2 cellular contexts compared by ENCODE assay signal in the genomic region with DNA sequence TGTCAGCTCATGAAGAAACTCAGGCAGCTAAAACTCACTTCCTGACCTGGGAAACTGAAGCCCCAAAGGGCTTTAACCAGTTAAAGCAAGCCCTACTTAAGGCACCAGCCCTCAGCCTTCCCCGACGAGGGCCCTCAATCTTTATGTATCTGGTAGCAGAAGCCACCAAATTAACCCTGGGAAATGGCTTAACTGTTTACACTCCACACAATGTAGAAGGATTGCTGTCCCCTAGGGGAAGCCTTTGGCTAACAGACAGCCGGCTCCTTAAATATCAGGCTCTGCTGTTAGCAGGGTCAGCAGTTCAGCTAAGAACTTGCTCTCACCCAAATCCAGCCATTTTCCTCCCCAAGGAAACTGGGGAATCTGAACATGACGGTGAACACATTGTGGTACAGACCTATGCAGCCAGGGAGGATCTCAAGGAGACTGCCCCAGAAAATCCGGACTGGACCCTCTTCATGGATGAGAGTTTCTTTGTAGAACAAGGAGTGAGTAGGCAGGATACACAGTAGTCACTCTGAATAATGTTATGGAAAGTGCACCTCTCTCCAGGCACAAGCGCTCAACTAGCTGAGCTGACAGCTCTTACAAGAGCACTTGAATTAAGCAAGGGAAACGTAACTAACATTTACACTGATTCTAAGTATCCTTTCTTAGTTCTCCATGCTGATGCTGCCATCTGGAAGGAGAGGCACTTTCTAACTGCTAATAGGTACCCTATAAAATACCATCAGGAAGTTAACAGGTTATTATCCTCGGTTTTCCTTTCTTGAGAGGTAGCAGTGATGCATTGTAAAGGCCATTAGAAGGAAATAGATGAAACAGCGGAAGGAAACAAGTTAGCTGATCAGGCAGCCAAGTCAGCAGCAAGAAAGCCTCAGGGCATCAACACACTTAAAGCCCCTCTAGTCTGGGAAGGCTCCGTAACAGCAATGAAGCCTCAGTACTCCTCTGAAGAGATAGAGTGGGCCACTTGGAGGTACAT.
TF ChIP-seq lines count a peak whose summit lies in the region.

No MANE protein-coding gene starts in this region.

TF ChIP-seq in GM23338, 12 proteins besides CTCF, POLR2A, EP300 and RAD21 (continues in another document):
- TF ChIP-seq JUNB (IDR thresholded peaks at IDR 0.05; ENCODE audit: unreplicated experiment) (no peak), EZH2phosphoT487 (IDR thresholded peaks at IDR 0.05; ENCODE audit: unreplicated experiment) (no peak), ZNF331 (CRISPR knock-in tag; IDR thresholded peaks at IDR 0.05; ENCODE audit: low read depth) (no peak), CREB1 (CRISPR knock-in tag; IDR thresholded peaks at IDR 0.05; ENCODE audit: low read depth) (no peak), ZNF114 (CRISPR knock-in tag; IDR thresholded peaks at IDR 0.05) (no peak), POLR2AphosphoS5 (IDR thresholded peaks at IDR 0.05; ENCODE audit: low read depth) (no peak), NANOG (IDR thresholded peaks at IDR 0.05; ENCODE audit: borderline replicate concordance) (no peak), STAT1 (IDR thresholded peaks at IDR 0.05; ENCODE audit: unreplicated experiment) (no peak), EZH2 (IDR thresholded peaks at IDR 0.05; ENCODE audit: low read depth, unreplicated experiment) (no peak)
- TF ChIP-seq, protein P1, sequence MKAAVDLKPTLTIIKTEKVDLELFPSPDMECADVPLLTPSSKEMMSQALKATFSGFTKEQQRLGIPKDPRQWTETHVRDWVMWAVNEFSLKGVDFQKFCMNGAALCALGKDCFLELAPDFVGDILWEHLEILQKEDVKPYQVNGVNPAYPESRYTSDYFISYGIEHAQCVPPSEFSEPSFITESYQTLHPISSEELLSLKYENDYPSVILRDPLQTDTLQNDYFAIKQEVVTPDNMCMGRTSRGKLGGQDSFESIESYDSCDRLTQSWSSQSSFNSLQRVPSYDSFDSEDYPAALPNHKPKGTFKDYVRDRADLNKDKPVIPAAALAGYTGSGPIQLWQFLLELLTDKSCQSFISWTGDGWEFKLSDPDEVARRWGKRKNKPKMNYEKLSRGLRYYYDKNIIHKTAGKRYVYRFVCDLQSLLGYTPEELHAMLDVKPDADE (IDR thresholded peaks at IDR 0.05) = no peak
- TF ChIP-seq, protein P2, sequence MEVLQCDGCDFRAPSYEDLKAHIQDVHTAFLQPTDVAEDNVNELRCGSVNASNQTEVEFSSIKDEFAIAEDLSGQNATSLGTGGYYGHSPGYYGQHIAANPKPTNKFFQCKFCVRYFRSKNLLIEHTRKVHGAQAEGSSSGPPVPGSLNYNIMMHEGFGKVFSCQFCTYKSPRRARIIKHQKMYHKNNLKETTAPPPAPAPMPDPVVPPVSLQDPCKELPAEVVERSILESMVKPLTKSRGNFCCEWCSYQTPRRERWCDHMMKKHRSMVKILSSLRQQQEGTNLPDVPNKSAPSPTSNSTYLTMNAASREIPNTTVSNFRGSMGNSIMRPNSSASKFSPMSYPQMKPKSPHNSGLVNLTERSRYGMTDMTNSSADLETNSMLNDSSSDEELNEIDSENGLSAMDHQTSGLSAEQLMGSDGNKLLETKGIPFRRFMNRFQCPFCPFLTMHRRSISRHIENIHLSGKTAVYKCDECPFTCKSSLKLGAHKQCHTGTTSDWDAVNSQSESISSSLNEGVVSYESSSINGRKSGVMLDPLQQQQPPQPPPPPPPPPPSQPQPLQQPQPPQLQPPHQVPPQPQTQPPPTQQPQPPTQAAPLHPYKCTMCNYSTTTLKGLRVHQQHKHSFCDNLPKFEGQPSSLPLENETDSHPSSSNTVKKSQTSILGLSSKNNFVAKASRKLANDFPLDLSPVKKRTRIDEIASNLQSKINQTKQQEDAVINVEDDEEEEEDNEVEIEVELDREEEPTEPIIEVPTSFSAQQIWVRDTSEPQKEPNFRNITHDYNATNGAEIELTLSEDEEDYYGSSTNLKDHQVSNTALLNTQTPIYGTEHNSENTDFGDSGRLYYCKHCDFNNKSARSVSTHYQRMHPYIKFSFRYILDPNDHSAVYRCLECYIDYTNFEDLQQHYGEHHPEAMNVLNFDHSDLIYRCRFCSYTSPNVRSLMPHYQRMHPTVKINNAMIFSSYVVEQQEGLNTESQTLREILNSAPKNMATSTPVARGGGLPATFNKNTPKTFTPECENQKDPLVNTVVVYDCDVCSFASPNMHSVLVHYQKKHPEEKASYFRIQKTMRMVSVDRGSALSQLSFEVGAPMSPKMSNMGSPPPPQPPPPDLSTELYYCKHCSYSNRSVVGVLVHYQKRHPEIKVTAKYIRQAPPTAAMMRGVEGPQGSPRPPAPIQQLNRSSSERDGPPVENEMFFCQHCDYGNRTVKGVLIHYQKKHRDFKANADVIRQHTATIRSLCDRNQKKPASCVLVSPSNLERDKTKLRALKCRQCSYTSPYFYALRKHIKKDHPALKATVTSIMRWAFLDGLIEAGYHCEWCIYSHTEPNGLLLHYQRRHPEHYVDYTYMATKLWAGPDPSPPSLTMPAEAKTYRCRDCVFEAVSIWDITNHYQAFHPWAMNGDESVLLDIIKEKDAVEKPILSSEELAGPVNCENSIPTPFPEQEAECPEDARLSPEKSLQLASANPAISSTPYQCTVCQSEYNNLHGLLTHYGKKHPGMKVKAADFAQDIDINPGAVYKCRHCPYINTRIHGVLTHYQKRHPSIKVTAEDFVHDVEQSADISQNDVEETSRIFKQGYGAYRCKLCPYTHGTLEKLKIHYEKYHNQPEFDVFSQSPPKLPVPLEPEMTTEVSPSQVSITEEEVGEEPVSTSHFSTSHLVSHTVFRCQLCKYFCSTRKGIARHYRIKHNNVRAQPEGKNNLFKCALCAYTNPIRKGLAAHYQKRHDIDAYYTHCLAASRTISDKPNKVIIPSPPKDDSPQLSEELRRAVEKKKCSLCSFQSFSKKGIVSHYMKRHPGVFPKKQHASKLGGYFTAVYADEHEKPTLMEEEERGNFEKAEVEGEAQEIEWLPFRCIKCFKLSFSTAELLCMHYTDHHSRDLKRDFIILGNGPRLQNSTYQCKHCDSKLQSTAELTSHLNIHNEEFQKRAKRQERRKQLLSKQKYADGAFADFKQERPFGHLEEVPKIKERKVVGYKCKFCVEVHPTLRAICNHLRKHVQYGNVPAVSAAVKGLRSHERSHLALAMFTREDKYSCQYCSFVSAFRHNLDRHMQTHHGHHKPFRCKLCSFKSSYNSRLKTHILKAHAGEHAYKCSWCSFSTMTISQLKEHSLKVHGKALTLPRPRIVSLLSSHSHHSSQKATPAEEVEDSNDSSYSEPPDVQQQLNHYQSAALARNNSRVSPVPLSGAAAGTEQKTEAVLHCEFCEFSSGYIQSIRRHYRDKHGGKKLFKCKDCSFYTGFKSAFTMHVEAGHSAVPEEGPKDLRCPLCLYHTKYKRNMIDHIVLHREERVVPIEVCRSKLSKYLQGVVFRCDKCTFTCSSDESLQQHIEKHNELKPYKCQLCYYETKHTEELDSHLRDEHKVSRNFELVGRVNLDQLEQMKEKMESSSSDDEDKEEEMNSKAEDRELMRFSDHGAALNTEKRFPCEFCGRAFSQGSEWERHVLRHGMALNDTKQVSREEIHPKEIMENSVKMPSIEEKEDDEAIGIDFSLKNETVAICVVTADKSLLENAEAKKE (CRISPR knock-in tag; IDR thresholded peaks at IDR 0.05) = no peak

TF ChIP-seq in K562, 482 proteins besides CTCF, POLR2A, EP300 and RAD21:
- no peak for TF ChIP-seq NR1H2 (CRISPR knock-in tag; IDR thresholded peaks at IDR 0.05)
- TF ChIP-seq, protein P3, sequence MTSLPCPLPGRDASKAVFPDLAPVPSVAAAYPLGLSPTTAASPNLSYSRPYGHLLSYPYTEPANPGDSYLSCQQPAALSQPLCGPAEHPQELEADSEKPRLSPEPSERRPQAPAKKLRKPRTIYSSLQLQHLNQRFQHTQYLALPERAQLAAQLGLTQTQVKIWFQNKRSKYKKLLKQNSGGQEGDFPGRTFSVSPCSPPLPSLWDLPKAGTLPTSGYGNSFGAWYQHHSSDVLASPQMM (CRISPR knock-in tag; IDR thresholded peaks at IDR 0.05) = no peak
- no peak for TF ChIP-seq MEF2D (tag; conservative IDR thresholded peaks at IDR 0.05; ENCODE audit: low read depth)
- TF ChIP-seq, protein P4, sequence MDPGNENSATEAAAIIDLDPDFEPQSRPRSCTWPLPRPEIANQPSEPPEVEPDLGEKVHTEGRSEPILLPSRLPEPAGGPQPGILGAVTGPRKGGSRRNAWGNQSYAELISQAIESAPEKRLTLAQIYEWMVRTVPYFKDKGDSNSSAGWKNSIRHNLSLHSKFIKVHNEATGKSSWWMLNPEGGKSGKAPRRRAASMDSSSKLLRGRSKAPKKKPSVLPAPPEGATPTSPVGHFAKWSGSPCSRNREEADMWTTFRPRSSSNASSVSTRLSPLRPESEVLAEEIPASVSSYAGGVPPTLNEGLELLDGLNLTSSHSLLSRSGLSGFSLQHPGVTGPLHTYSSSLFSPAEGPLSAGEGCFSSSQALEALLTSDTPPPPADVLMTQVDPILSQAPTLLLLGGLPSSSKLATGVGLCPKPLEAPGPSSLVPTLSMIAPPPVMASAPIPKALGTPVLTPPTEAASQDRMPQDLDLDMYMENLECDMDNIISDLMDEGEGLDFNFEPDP (CRISPR knock-in tag; IDR thresholded peaks at IDR 0.05) = no peak
- no peak for TF ChIP-seq POLR2B (IDR thresholded peaks at IDR 0.05; ENCODE audit: low read depth, partially characterized antibody)
- TF ChIP-seq MTA2 (IDR thresholded peaks at IDR 0.05; ENCODE audit: low read depth) = no peak
- no peak for TF ChIP-seq FOXJ3 (CRISPR knock-in tag; IDR thresholded peaks at IDR 0.05)
- TF ChIP-seq CBFA2T2 (conservative IDR thresholded peaks at IDR 0.05) = no peak
- no peak for TF ChIP-seq ZNF140 (CRISPR knock-in tag; IDR thresholded peaks at IDR 0.05)
- no peak for TF ChIP-seq ZNF3 (CRISPR knock-in tag; IDR thresholded peaks at IDR 0.05)
- no peak for TF ChIP-seq NFRKB (IDR thresholded peaks at IDR 0.05; ENCODE audit: low read depth)
- no peak for TF ChIP-seq CC2D1A (IDR thresholded peaks at IDR 0.05)
TF ChIP-seq in K562: peak in this region for 0.
